In the genomic region with DNA sequence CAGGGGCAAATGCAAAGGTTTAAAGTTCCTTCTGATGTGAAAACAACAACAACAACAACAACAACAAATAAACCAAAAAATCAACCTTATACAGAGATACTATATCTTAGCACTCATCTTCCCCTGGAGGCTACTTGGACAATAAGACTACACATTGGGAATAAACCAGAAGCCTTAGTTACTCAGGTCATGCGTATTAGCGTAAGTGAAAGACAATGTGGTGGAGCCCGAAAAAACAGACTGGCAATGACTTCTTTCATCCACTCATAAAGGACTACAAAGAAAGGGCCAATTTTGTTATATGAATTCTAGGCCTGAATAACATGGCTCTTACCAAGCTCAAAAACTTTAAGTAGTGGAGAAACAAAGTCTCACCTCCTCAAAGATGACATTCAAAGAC, we compare ENCODE assay signal across 29 cellular contexts.
"Had no signal": no experiment of that assay in that cellular context is flagged by ENCODE, and none has a peak within 500 bp of the region (broad histone marks: within the 10 kb centered on the region; RNA-seq: fewer than 3 reads in every experiment).

No MANE protein-coding gene starts in this region.

- H3K4me2 ChIP-seq: smooth muscle cell had no signal

- H3K4me1 Mint-ChIP-seq: immature natural killer cell; nephron; neural crest cell; stimulated activated naive B cell treated with anti-CD40 and anti-IgM and Interleukin-4, amounts not matched to agents 10 μg/mL and 1 μg/mL and 100 μg/mL, for 72 hours had no signal

- H3K27ac ChIP-seq: left lung, lower lobe of right lung, pancreas, psoas muscle, right lobe of liver, stomach, testis, thyroid gland, transverse colon, upper lobe of left lung had no signal

- ATAC-seq: left colon; left lung; lower lobe of right lung; naive thymus-derived CD8-positive, alpha-beta T cell; pancreas; psoas muscle; right lobe of liver; stimulated activated naive B cell treated with anti-CD40 and anti-IgM and Interleukin-4, amounts not matched to agents 10 μg/mL and 1 μg/mL and 100 μg/mL, for 72 hours; stimulated activated naive CD8-positive, alpha-beta T cell treated with anti-CD3 and anti-CD28 coated beads, Interleukin-15, Interleukin-2, amounts not matched to agents 100 U/mL and 50 U/mL, for 24 hours had no signal

- DNase-seq: hypothalamus; immature natural killer cell; kidney; left colon; left lung; lower lobe of right lung; mammary epithelial cell; mesenchymal stem cell; naive thymus-derived CD8-positive, alpha-beta T cell; nucleus accumbens; pancreas; posterior cingulate gyrus; psoas muscle; right lobe of liver; stimulated activated CD4-positive, alpha-beta T cell treated with anti-CD3 and anti-CD28 coated beads, Interleukin-1b, Interleukin-23, amount 100 ng/mL, for 48 hours; stimulated activated CD4-positive, alpha-beta T cell treated with anti-CD3 and anti-CD28 coated beads, Interleukin-2, amount 100 ng/mL, for 48 hours; stimulated activated CD4-positive, alpha-beta T cell treated with anti-CD3 and anti-CD28 coated beads, Interleukin-4, amount 100 ng/mL, for 4 hours; stimulated activated CD8-positive, alpha-beta memory T cell treated with anti-CD3 and anti-CD28 coated beads, Interleukin-4, amount 100 ng/mL, for 48 hours; stimulated activated naive B cell treated with anti-CD40 and anti-IgM and Interleukin-4, amounts not matched to agents 10 μg/mL and 1 μg/mL and 100 μg/mL, for 72 hours; stimulated activated naive CD8-positive, alpha-beta T cell treated with anti-CD3 and anti-CD28 coated beads, Interleukin-15, Interleukin-2, amounts not matched to agents 100 U/mL and 50 U/mL, for 24 hours; stomach; testis; thyroid gland; transverse colon; upper lobe of left lung had no signal

- FAIRE-seq: islet of Langerhans, kidney, pancreas had no signal

- H3K4me3 Mint-ChIP-seq: immature natural killer cell; naive thymus-derived CD8-positive, alpha-beta T cell; nephron; neural crest cell; stimulated activated naive B cell treated with anti-CD40 and anti-IgM and Interleukin-4, amounts not matched to agents 10 μg/mL and 1 μg/mL and 100 μg/mL, for 72 hours had no signal

- H3K4me1 ChIP-seq: left lung, lower lobe of right lung, pancreas, psoas muscle, right lobe of liver, stomach, testis, thyroid gland, transverse colon, upper lobe of left lung had no signal

- H3K4me3 ChIP-seq: left lung, lower lobe of right lung, pancreas, psoas muscle, right lobe of liver, smooth muscle cell, stomach, testis, thyroid gland, transverse colon, upper lobe of left lung had no signal

- H3K9me3 Mint-ChIP-seq: immature natural killer cell; naive thymus-derived CD8-positive, alpha-beta T cell; nephron; neural crest cell; stimulated activated naive B cell treated with anti-CD40 and anti-IgM and Interleukin-4, amounts not matched to agents 10 μg/mL and 1 μg/mL and 100 μg/mL, for 72 hours had no signal

- H3K27ac Mint-ChIP-seq: nephron; stimulated activated naive B cell treated with anti-CD40 and anti-IgM and Interleukin-4, amounts not matched to agents 10 μg/mL and 1 μg/mL and 100 μg/mL, for 72 hours had no signal

- H3K27me3 ChIP-seq: left lung, pancreas, right lobe of liver, stomach, testis, thyroid gland, transverse colon, upper lobe of left lung had no signal

- H3K9me3 ChIP-seq: left lung, lower lobe of right lung, pancreas, psoas muscle, right lobe of liver, stomach, testis, thyroid gland, transverse colon, upper lobe of left lung had no signal
